Comparison of ENCODE assay signal across 28 cellular contexts in the genomic region with DNA sequence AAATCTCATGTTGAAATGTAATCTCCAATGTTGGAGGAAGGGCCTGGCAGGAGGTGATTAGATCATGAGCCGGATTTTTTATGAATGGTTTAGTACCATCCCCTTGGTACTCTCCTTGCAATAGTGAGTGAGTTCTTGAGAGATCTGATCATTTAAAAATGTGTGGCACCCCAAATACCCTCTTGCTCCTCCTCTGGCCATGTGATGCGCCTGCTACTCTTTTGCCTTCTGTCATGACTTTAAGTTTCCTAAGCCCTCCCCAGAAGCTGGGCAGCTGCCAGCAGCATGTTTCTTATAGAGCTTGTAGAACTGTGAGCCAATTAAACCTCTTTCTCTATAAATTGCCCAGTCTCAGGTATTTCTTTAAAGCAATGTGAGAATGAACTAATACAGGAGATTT.
"Had no signal": no experiment of that assay in that cellular context is flagged by ENCODE, and none has a peak within 500 bp of the region (broad histone marks: within the 10 kb centered on the region; RNA-seq: fewer than 3 reads in every experiment).

No MANE protein-coding gene starts in this region.

- H3K4me3 ChIP-seq: body of pancreas, gastrocnemius medialis, ovary, psoas muscle, right atrium auricular region had no signal

- H3K36me3 ChIP-seq: gastrocnemius medialis, neutrophil, ovary, right atrium auricular region had no signal

- H3K9me3 ChIP-seq: body of pancreas, gastrocnemius medialis, neutrophil, ovary, psoas muscle, right atrium auricular region had no signal

- H3K27me3 Mint-ChIP-seq: activated CD4-positive, alpha-beta T cell treated with anti-CD3 and anti-CD28 coated beads, Interleukin-2, amount 10 ng/mL, durations not matched to agents 7 days and 5 days; activated CD8-positive, alpha-beta memory T cell treated with anti-CD3 and anti-CD28 coated beads, Interleukin-2, amount 10 ng/mL, durations not matched to agents 7 days and 5 days; activated CD8-positive, alpha-beta T cell treated with anti-CD3 and anti-CD28 coated beads for 36 hours; activated naive CD8-positive, alpha-beta T cell treated with anti-CD3 and anti-CD28 coated beads, Interleukin-2, amount 50 U/mL, for 24 hours; T-helper 17 cell had no signal

- H3K27ac Mint-ChIP-seq: activated CD4-positive, alpha-beta T cell treated with anti-CD3 and anti-CD28 coated beads, Interleukin-2, amount 10 ng/mL, durations not matched to agents 7 days and 5 days; activated CD8-positive, alpha-beta memory T cell treated with anti-CD3 and anti-CD28 coated beads, Interleukin-2, amount 10 ng/mL, durations not matched to agents 7 days and 5 days; activated CD8-positive, alpha-beta T cell treated with anti-CD3 and anti-CD28 coated beads for 36 hours; activated naive CD8-positive, alpha-beta T cell treated with anti-CD3 and anti-CD28 coated beads, Interleukin-2, amount 50 U/mL, for 24 hours; natural killer cell; T-helper 17 cell had no signal

- H3K27me3 ChIP-seq: body of pancreas, gastrocnemius medialis, neutrophil, ovary, right atrium auricular region had no signal

- H3K27ac ChIP-seq: body of pancreas, gastrocnemius medialis, neutrophil, ovary, psoas muscle, right atrium auricular region, VCaP had no signal

- H3K4me3 Mint-ChIP-seq: activated CD4-positive, alpha-beta T cell treated with anti-CD3 and anti-CD28 coated beads, Interleukin-2, amount 10 ng/mL, durations not matched to agents 7 days and 5 days; activated CD8-positive, alpha-beta memory T cell treated with anti-CD3 and anti-CD28 coated beads, Interleukin-2, amount 10 ng/mL, durations not matched to agents 7 days and 5 days; activated CD8-positive, alpha-beta T cell treated with anti-CD3 and anti-CD28 coated beads for 36 hours; activated naive CD8-positive, alpha-beta T cell treated with anti-CD3 and anti-CD28 coated beads, Interleukin-2, amount 50 U/mL, for 24 hours; natural killer cell; T-helper 17 cell had no signal

- H3K4me1 ChIP-seq: body of pancreas, gastrocnemius medialis, psoas muscle, right atrium auricular region had no signal

- H3K36me3 Mint-ChIP-seq: activated CD8-positive, alpha-beta memory T cell treated with anti-CD3 and anti-CD28 coated beads, Interleukin-2, amount 10 ng/mL, durations not matched to agents 7 days and 5 days; natural killer cell had no signal

- DNase-seq: activated CD4-positive, alpha-beta T cell treated with anti-CD3 and anti-CD28 coated beads, Interleukin-2, amount 10 ng/mL, durations not matched to agents 7 days and 5 days; activated CD4-positive, CD25-positive, alpha-beta regulatory T cell treated with anti-CD3 and anti-CD28 coated beads, Interleukin-2, amount 50 U/mL, for 72 hours; activated CD8-positive, alpha-beta memory T cell treated with anti-CD3 and anti-CD28 coated beads, Interleukin-2, amount 10 ng/mL, durations not matched to agents 7 days and 5 days; activated CD8-positive, alpha-beta T cell treated with anti-CD3 and anti-CD28 coated beads for 36 hours; activated gamma-delta T cell; activated naive CD4-positive, alpha-beta T cell treated with anti-CD3 and anti-CD28 coated beads, Interleukin-2, amount 50 U/mL, for 16 hours; activated naive CD8-positive, alpha-beta T cell treated with anti-CD3 and anti-CD28 coated beads, Interleukin-2, amount 50 U/mL, for 24 hours; activated T-cell treated with anti-CD3 and anti-CD28 coated beads for 4 hours; body of pancreas; caudate nucleus; dermis blood vessel endothelial cell; effector memory CD4-positive, alpha-beta T cell; gastrocnemius medialis; head of caudate nucleus; hypothalamus; islet precursor cell; left cardiac atrium; midbrain; natural killer cell; ovary; psoas muscle; stimulated activated CD4-positive, alpha-beta T cell treated with anti-CD3 and anti-CD28 coated beads, Interleukin-4, amount 100 ng/mL, for 4 hours; stimulated activated naive CD8-positive, alpha-beta T cell treated with anti-CD3 and anti-CD28 coated beads, Interleukin-15, Interleukin-2, amounts not matched to agents 100 U/mL and 50 U/mL, for 24 hours; T-helper 17 cell had no signal

- H3K4me1 Mint-ChIP-seq: activated CD4-positive, alpha-beta T cell treated with anti-CD3 and anti-CD28 coated beads, Interleukin-2, amount 10 ng/mL, durations not matched to agents 7 days and 5 days; activated CD8-positive, alpha-beta memory T cell treated with anti-CD3 and anti-CD28 coated beads, Interleukin-2, amount 10 ng/mL, durations not matched to agents 7 days and 5 days; activated naive CD8-positive, alpha-beta T cell treated with anti-CD3 and anti-CD28 coated beads, Interleukin-2, amount 50 U/mL, for 24 hours; natural killer cell; T-helper 17 cell had no signal

- ATAC-seq: activated CD8-positive, alpha-beta memory T cell treated with anti-CD3 and anti-CD28 coated beads, Interleukin-2, amount 10 ng/mL, durations not matched to agents 7 days and 5 days; activated CD8-positive, alpha-beta T cell treated with anti-CD3 and anti-CD28 coated beads for 36 hours; activated naive CD8-positive, alpha-beta T cell treated with anti-CD3 and anti-CD28 coated beads, Interleukin-2, amount 50 U/mL, for 24 hours; body of pancreas; esophagus mucosa; gastrocnemius medialis; left cardiac atrium; natural killer cell; psoas muscle; stimulated activated naive CD8-positive, alpha-beta T cell treated with anti-CD3 and anti-CD28 coated beads, Interleukin-15, Interleukin-2, amounts not matched to agents 100 U/mL and 50 U/mL, for 24 hours; T-helper 17 cell had no signal
